8 cellular contexts compared by ENCODE assay signal in the genomic region with DNA sequence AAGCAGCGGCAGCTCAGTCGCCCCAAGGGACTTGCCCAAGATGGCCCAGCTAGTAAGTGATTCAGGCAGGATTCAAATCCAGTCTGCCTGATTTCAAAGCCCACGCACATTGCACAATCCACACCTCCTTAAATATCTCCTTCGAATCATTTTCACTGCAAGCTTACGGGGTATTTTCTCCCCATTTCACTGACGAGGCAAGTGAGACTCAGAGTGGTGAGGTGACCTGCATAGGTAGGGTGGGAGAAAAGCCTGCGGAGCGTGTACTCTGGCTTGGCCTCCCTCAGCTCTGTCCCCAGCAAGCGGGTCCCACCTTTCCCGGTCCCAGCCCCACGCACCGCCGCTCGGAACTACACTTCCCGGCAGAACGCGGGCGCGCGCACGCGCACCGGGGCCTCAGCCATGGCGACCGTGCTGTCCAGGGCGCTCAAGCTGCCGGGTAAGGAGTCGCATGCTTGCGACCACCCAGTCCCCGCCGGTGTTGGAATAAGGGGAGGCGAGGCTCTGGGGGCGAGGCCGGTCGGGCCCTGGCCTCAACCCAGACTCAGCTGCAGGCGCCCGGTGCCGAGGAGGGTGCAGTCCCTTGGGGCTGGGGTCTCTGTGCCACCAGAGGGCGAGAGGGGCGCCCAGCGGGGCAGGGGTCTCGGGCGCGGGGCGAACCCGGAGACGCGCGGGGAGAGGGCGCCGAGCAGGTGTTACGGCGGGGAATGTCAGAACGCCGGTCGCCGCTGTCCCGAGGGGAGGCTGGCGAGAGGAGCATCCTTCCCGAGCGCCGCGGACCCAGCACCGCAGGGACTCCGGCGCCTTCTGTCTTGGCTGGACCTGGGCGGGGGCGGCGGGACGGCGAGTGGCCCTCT. TPM values are rescaled to one million over a fixed set of nuclear protein-coding genes. Genes with fewer than 3 reads are reported as not detected.
DNase-seq lines count a peak whose midpoint lies in the region; ATAC-seq and TF ChIP-seq lines count a peak whose summit lies in the region.

A gene with protein sequence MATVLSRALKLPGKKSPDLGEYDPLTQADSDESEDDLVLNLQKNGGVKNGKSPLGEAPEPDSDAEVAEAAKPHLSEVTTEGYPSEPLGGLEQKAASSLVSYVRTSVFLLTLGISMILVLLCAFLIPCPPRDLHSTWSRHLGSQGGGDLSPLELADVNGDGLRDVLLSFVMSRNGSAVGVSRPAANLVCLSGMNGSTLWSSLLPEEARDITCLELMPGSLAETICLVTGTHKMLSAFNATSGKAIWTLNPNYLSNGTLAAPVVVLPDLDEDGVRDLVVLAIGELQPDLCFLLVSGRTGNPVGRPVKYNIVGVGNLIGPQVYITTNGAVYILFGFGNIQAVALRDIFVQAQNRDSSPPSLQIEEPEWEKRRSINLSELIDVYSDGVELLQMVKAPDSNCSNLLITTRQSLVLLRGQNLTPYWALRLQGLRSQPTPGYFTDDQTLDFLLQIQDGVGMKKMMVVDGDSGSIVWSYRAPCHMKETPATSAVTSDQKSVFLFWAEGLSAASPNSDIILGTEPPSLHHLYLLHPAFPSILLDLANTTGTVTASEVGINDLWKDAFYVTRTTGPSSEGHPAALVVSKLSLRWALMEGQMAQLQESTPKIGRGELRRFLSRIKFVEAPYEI (plus strand): TSS at position 380 of the 857 bp plus-strand sequence. CDS start 23 bp downstream, at position 403.

- peak; percentile 34 for DNase-seq in DMS79 (lab: John Stamatoyannopoulos, UW)
- peak; percentile 77 to 79 for DNase-seq in SJCRH30
- DNase-seq in activated naive CD4-positive, alpha-beta T cell treated with anti-CD3 and anti-CD28 coated beads, Interleukin-2, amount 10 ng/mL, durations not matched to agents 7 days and 5 days: peak; percentile 80
- peak; percentile 92 for DNase-seq in glutamatergic neuron
- peak; percentile 65 for DNase-seq in occipital lobe (lab: John Stamatoyannopoulos, UW)
- peak; percentile 86 to 88 for DNase-seq in suprapubic skin (ENCODE audit: low spot score in 2 of 2)

- H3K27me3 ChIP-seq in SJCRH30 (peaks cover 7% of the 10 kb centered on the region; the same call in 1 of the 2 replicates), suprapubic skin (no peaks in the 10 kb centered on the region)

- TF ChIP-seq POLR2A in suprapubic skin (IDR thresholded peaks at IDR 0.05): no peak

- H3K27ac Mint-ChIP-seq in IgD-negative memory B cell (no peak within 1 kb of the TSS), glutamatergic neuron (ENCODE audit: unreplicated experiment) (peak within 1 kb of the TSS; percentile 39)
- H3K27ac Mint-ChIP-seq in activated naive CD4-positive, alpha-beta T cell treated with anti-CD3 and anti-CD28 coated beads, Interleukin-2, amount 10 ng/mL, durations not matched to agents 7 days and 5 days: no peak within 1 kb of the TSS

- H3K36me3 Mint-ChIP-seq in IgD-negative memory B cell: no peaks in the 10 kb centered on the region
- no peaks in the 10 kb centered on the region for H3K36me3 Mint-ChIP-seq in activated naive CD4-positive, alpha-beta T cell treated with anti-CD3 and anti-CD28 coated beads, Interleukin-2, amount 10 ng/mL, durations not matched to agents 7 days and 5 days
- H3K36me3 Mint-ChIP-seq in glutamatergic neuron (ENCODE audit: unreplicated experiment): no peaks in the 10 kb centered on the region

- no peaks in the 10 kb centered on the region for H3K4me1 ChIP-seq in SJCRH30
- H3K4me1 ChIP-seq in suprapubic skin: peaks cover 49% of the 10 kb centered on the region

- CTCF ChIA-PET in activated naive CD4-positive, alpha-beta T cell treated with anti-CD3 and anti-CD28 coated beads, Interleukin-2, amount 10 ng/mL, durations not matched to agents 7 days and 5 days (lab: Charles Lee): interaction anchor here (0.6 to 2.7 kb wide), 3 partner anchors 69 to 409 kb away, joined by 3 to 13 read pairs (median 3); no protein-coding TSS in a partner anchor

- H3K27me3 Mint-ChIP-seq in IgD-negative memory B cell (peaks cover 1% of the 10 kb centered on the region), glutamatergic neuron (ENCODE audit: unreplicated experiment) (no peaks in the 10 kb centered on the region)
- peaks cover 38% of the 10 kb centered on the region for H3K27me3 Mint-ChIP-seq in activated naive CD4-positive, alpha-beta T cell treated with anti-CD3 and anti-CD28 coated beads, Interleukin-2, amount 10 ng/mL, durations not matched to agents 7 days and 5 days

- 2% methylated on average over 37 of the region's 71 CpGs for WGBS in suprapubic skin

- ATAC-seq in GM21515 (IDR thresholded peaks at IDR 0.05; ENCODE audit: unreplicated experiment): peak; percentile 81

- H3K4me3 Mint-ChIP-seq in IgD-negative memory B cell: peak within 1 kb of the TSS; percentile 85 to 95 (median 91)
- peak within 1 kb of the TSS; percentile 79 for H3K4me3 Mint-ChIP-seq in activated naive CD4-positive, alpha-beta T cell treated with anti-CD3 and anti-CD28 coated beads, Interleukin-2, amount 10 ng/mL, durations not matched to agents 7 days and 5 days
- peak within 1 kb of the TSS; percentile 92 for H3K4me3 Mint-ChIP-seq in glutamatergic neuron (ENCODE audit: unreplicated experiment)

- no peaks in the 10 kb centered on the region for H3K9me3 Mint-ChIP-seq in IgD-negative memory B cell
- no peaks in the 10 kb centered on the region for H3K9me3 Mint-ChIP-seq in activated naive CD4-positive, alpha-beta T cell treated with anti-CD3 and anti-CD28 coated beads, Interleukin-2, amount 10 ng/mL, durations not matched to agents 7 days and 5 days
- H3K9me3 Mint-ChIP-seq in glutamatergic neuron (ENCODE audit: unreplicated experiment): peaks cover 2% of the 10 kb centered on the region

- TF ChIP-seq CTCF in glutamatergic neuron (IDR thresholded peaks at IDR 0.05; ENCODE audit: partially characterized antibody, unreplicated experiment) (no peak), suprapubic skin (IDR thresholded peaks at IDR 0.05) (no peak)

- TF ChIP-seq EP300 in suprapubic skin (IDR thresholded peaks at IDR 0.05): no peak

- H3K27ac ChIP-seq in SJCRH30: no peak within 1 kb of the TSS
- peak within 1 kb of the TSS; percentile 79 for H3K27ac ChIP-seq in suprapubic skin

- H3K4me3 ChIP-seq in SJCRH30 (peak within 1 kb of the TSS; percentile 99), suprapubic skin (peak within 1 kb of the TSS; percentile 99)

- no peaks in the 10 kb centered on the region for H3K9me3 ChIP-seq in SJCRH30 (replicated peaks)
- no peaks in the 10 kb centered on the region for H3K9me3 ChIP-seq in suprapubic skin

- H3K36me3 ChIP-seq in SJCRH30 (no peaks in the 10 kb centered on the region), suprapubic skin (no peaks in the 10 kb centered on the region)

- H3K4me1 Mint-ChIP-seq in IgD-negative memory B cell: peaks cover 13 to 17% (median 15%) of the 10 kb centered on the region in 3 donors
- H3K4me1 Mint-ChIP-seq in activated naive CD4-positive, alpha-beta T cell treated with anti-CD3 and anti-CD28 coated beads, Interleukin-2, amount 10 ng/mL, durations not matched to agents 7 days and 5 days: peaks cover 13% of the 10 kb centered on the region
- H3K4me1 Mint-ChIP-seq in glutamatergic neuron (ENCODE audit: low read depth, unreplicated experiment): no peaks in the 10 kb centered on the region

RNA-seq across cellular contexts. Expression of the gene that starts here (rescaled TPM):
- 2.7 TPM for polyA plus RNA-seq in IgD-negative memory B cell
- total RNA-seq in SJCRH30 (2014; rRNA removed; shearing (Covaris generic)): 8.4 and 9.1 TPM in 2 replicates
- total RNA-seq in glutamatergic neuron (ENCODE audit: unreplicated experiment) (26.8 TPM), occipital lobe (52.7 TPM), suprapubic skin (10 to 100 TPM; 24.0 to 32.3 (median 27.8) TPM)

Comparison
In these comparisons a context has a peak if more than half of its experiments do, and no peak if none do; other contexts are left out.
1. DNase-seq: peak in every context shown above with its lines; median percentile 92 in glutamatergic neuron; 87 in suprapubic skin; 80 in activated naive CD4-positive, alpha-beta T cell treated with anti-CD3 and anti-CD28 coated beads, Interleukin-2, amount 10 ng/mL, durations not matched to agents 7 days and 5 days; 78 in SJCRH30; 65 in occipital lobe; 34 in DMS79.